Comparison of ENCODE assay signal across 8 cellular contexts in the genomic region with DNA sequence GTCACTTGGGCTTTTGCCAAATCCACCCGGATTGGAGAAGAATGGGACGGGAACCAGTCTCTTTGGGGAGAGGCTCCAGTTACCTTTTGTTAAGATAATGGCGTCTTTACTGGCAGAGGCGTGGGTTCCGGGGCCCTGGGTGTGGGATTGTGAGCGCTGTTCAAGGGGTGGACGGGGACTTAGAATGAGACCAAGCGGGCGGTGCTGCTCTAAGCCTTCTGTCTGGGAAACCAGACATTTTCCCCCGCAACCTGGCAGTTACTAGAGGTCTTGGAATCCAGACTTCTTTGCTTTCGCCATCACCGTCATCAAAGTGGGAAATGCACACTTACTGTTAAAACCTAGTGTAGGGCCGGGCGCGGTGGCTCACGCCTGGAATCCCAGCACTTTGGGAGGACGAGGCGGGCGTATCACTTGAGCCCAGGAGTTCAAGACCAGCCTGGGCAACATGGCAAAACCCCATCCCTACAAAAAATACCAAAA. TPM values are rescaled to one million over a fixed set of nuclear protein-coding genes. Genes with fewer than 3 reads are reported as not detected.
DNase-seq lines count a peak whose midpoint lies in the region; ATAC-seq and TF ChIP-seq lines count a peak whose summit lies in the region.

No MANE protein-coding gene starts in this region.

- H3K27ac Mint-ChIP-seq in activated CD8-positive, alpha-beta T cell treated with anti-CD3 and anti-CD28 coated beads for 36 hours = peak overlapping the region; percentile 99

- peaks cover 75% of the 10 kb centered on the region for H3K4me1 ChIP-seq in left ventricle myocardium inferior

- TF ChIP-seq CTCF in GM06990 (IDR thresholded peaks at IDR 0.05; ENCODE audit: insufficient read depth, low read length, poor library complexity, severe bottlenecking) (no peak), left ventricle myocardium inferior (IDR thresholded peaks at IDR 0.05; ENCODE audit: borderline replicate concordance) (no peak)
- no peak for TF ChIP-seq CTCF in activated CD8-positive, alpha-beta T cell treated with anti-CD3 and anti-CD28 coated beads for 36 hours (IDR thresholded peaks at IDR 0.05)

- intact Hi-C loops in activated CD8-positive, alpha-beta T cell treated with anti-CD3 and anti-CD28 coated beads for 36 hours (cut with micrococcal nuclease) = no loop called here
- intact Hi-C loops in left ventricle myocardium inferior (cut with micrococcal nuclease) = no loop called here

- peak overlapping the region; percentile 100 for H3K27ac ChIP-seq in left ventricle myocardium inferior (replicated peaks)

- H3K4me1 Mint-ChIP-seq in activated CD8-positive, alpha-beta T cell treated with anti-CD3 and anti-CD28 coated beads for 36 hours (ENCODE audit: low read depth) = peaks cover 37% of the 10 kb centered on the region

- DNase-seq in GM06990 (ENCODE audit: extremely low read depth, insufficient read length) (no peak), left ventricle myocardium inferior (no peak), skeletal muscle cell (ENCODE audit: low read depth) (peak; percentile 48), activated gamma-delta T cell (lab: John Stamatoyannopoulos, UW) (no peak), GDM1 (lab: John Stamatoyannopoulos, UW) (no peak)
- no peak for DNase-seq in activated CD8-positive, alpha-beta T cell treated with anti-CD3 and anti-CD28 coated beads for 36 hours

- POLR2A ChIA-PET in activated CD8-positive, alpha-beta T cell treated with anti-CD3 and anti-CD28 coated beads for 36 hours (lab: Charles Lee) = interaction anchor here (0.9 to 1.0 kb wide), 2 partner anchors 10 to 23 kb away, joined by 3 read pairs; no protein-coding TSS in a partner anchor

- H3K36me3 Mint-ChIP-seq in activated CD8-positive, alpha-beta T cell treated with anti-CD3 and anti-CD28 coated beads for 36 hours (ENCODE audit: low read depth) = peaks cover 7% of the 10 kb centered on the region

- H3K9me3 ChIP-seq in left ventricle myocardium inferior (replicated peaks) = no peaks in the 10 kb centered on the region

- CTCF ChIA-PET in activated CD8-positive, alpha-beta T cell treated with anti-CD3 and anti-CD28 coated beads for 36 hours (lab: Charles Lee) = interaction anchor here (0.8 to 1.6 kb wide), 6 partner anchors 21 to 567 kb away, joined by 3 to 6 read pairs (median 4); partner anchors contain the start of gene CDK3

- H3K27me3 Mint-ChIP-seq in activated CD8-positive, alpha-beta T cell treated with anti-CD3 and anti-CD28 coated beads for 36 hours = no peaks in the 10 kb centered on the region

- no peaks in the 10 kb centered on the region for H3K27me3 ChIP-seq in GM06990 (replicated peaks; ENCODE audit: control insufficient read depth, insufficient read depth, low read length)
- H3K27me3 ChIP-seq in left ventricle myocardium inferior (ENCODE audit: low read depth) = no peaks in the 10 kb centered on the region

- H3K36me3 ChIP-seq in GM06990 (ENCODE audit: control insufficient read depth, insufficient read depth, low read length) = no peaks in the 10 kb centered on the region
- H3K36me3 ChIP-seq in left ventricle myocardium inferior = peaks cover 6% of the 10 kb centered on the region

- peak overlapping the region; percentile 70 for H3K4me3 ChIP-seq in GM06990 (replicated peaks; ENCODE audit: low read depth, low read length)
- H3K4me3 ChIP-seq in left ventricle myocardium inferior = peak overlapping the region; percentile 91
- H3K4me3 ChIP-seq in skeletal muscle cell (ENCODE audit: low read depth, low read length) = peak overlapping the region; percentile 86

- no peaks in the 10 kb centered on the region for H3K9me3 Mint-ChIP-seq in activated CD8-positive, alpha-beta T cell treated with anti-CD3 and anti-CD28 coated beads for 36 hours

- peak overlapping the region; percentile 94 for H3K4me3 Mint-ChIP-seq in activated CD8-positive, alpha-beta T cell treated with anti-CD3 and anti-CD28 coated beads for 36 hours

- ATAC-seq in HG02798 (IDR thresholded peaks at IDR 0.05; ENCODE audit: poor library complexity, unreplicated experiment) (peak; percentile 16), HG03135 (IDR thresholded peaks at IDR 0.05; ENCODE audit: unreplicated experiment) (no peak)
- peak; percentile 35 for ATAC-seq in activated CD8-positive, alpha-beta T cell treated with anti-CD3 and anti-CD28 coated beads for 36 hours

RNA-seq across cellular contexts. Expression of gene TEN1, which starts 0.7 kb away (rescaled TPM):
- total RNA-seq in activated CD8-positive, alpha-beta T cell treated with anti-CD3 and anti-CD28 coated beads for 36 hours = 10 to 100 TPM; 11.7 to 13.2 TPM
- total RNA-seq in left ventricle myocardium inferior = 5.3 TPM

RNA-seq across cellular contexts. Expression of gene ACOX1, which starts 0.8 kb away (rescaled TPM):
- 10 to 100 TPM; 23.0 to 24.1 TPM for total RNA-seq in activated CD8-positive, alpha-beta T cell treated with anti-CD3 and anti-CD28 coated beads for 36 hours
- 76.4 TPM for total RNA-seq in left ventricle myocardium inferior

RNA-seq across cellular contexts. Expression of gene CDK3, which starts 20.9 kb away (rescaled TPM):
- 1 to 10 TPM; 3.8 to 4.1 TPM for total RNA-seq in activated CD8-positive, alpha-beta T cell treated with anti-CD3 and anti-CD28 coated beads for 36 hours
- total RNA-seq in left ventricle myocardium inferior = 1.8 TPM

RNA-seq across cellular contexts. Expression of gene FBF1, which starts 38.9 kb away (rescaled TPM):
- 10 to 100 TPM; 13.2 to 16.2 TPM for total RNA-seq in activated CD8-positive, alpha-beta T cell treated with anti-CD3 and anti-CD28 coated beads for 36 hours
- total RNA-seq in left ventricle myocardium inferior = 2.8 TPM

RNA-seq across cellular contexts. Expression of gene EVPL, which starts 47.4 kb away (rescaled TPM):
- total RNA-seq in activated CD8-positive, alpha-beta T cell treated with anti-CD3 and anti-CD28 coated beads for 36 hours = under 1 TPM; 0.16 to 0.34 TPM
- total RNA-seq in left ventricle myocardium inferior = not detected
